1 cellular context compared by ENCODE assay signal in genomic region chr15:90691369-90691768, GRCh38.
TF ChIP-seq lines count a peak whose summit lies in the region.

No MANE protein-coding gene starts in this region.

TF ChIP-seq in H1, 55 proteins besides CTCF, POLR2A, EP300 and RAD21:
- TF ChIP-seq CEBPB (IDR thresholded peaks at IDR 0.05; ENCODE audit: low read depth, low read length) (no peak), ATF2 (IDR thresholded peaks at IDR 0.05; ENCODE audit: low read length) (no peak)
